25 cellular contexts compared by ENCODE assay signal in the genomic region with DNA sequence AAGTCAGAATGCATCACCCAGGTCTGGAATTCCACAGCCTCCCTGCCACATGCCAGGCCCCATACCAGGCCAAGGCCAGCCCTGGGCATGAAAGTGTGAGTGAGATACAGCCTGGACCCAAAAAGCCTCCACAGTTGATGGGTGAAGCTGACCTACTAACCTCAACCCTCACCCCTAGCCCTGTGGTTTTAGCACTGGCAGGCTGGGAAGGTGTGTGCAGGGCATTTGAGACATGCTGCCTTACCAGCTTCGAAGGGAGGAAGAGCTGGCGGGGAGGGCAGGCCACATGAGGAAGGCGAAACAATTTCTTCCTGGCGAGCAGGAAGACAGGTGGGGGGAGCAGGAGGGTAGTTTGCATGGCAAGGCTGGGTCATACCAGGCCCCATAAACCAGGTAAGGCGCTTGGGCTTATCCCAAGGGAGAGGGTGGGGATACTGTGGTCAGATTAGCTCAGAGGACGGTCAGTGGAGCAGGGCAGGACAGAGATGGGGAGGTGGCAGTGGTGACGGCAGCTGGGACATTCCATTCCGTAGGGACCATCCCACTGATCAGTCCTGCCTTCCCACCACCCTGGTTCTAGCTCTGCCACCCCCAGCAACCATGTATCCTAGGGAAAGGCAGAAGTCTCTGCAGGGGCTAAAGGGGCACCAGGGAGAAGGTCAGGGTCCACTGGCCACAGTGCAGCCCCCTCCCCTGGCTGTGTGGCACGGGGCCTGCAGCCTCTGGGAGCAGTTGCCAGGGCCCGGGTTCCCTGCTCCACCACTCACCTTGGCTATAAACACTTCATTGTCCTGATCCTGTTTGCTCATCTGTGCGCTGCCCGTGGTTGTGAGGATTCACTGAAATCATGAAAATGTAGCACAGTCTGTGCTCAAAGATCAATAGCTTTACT.
"Had no signal": no experiment of that assay in that cellular context is flagged by ENCODE, and none has a peak within 500 bp of the region (broad histone marks: within the 10 kb centered on the region; RNA-seq: fewer than 3 reads in every experiment).

No MANE protein-coding gene starts in this region.

- DNase-seq: activated CD4-positive, alpha-beta T cell treated with anti-CD3 and anti-CD28 coated beads for 1 hour; activated CD8-positive, alpha-beta memory T cell treated with anti-CD3 and anti-CD28 coated beads for 24 hours; activated effector memory CD4-positive, alpha-beta T cell treated with anti-CD3 and anti-CD28 coated beads, Interleukin-2, amount 50 U/mL, for 16 hours; activated naive CD4-positive, alpha-beta T cell treated with anti-CD3 and anti-CD28 coated beads, Interleukin-2, amount 50 U/mL, for 16 hours; activated T-cell treated with anti-CD3 and anti-CD28 coated beads, Interleukin-2, amount 50 U/mL, for 72 hours; aorta; brain microvascular endothelial cell; central memory CD4-positive, alpha-beta T cell; colonic mucosa; erythroblast; foreskin melanocyte; hypothalamus; kidney; nephron progenitor cell; occipital lobe; right cardiac atrium; stimulated activated CD4-positive, alpha-beta T cell treated with anti-CD3 and anti-CD28 coated beads, Interleukin-4, amount 100 ng/mL, for 4 hours; stimulated activated naive B cell treated with anti-CD40 and anti-IgM and Interleukin-4, amounts not matched to agents 10 μg/mL and 1 μg/mL and 100 μg/mL, for 72 hours; thyroid gland; uterus had no signal

- H3K36me3 Mint-ChIP-seq: stimulated activated naive B cell treated with anti-CD40 and anti-IgM and Interleukin-4, amounts not matched to agents 10 μg/mL and 1 μg/mL and 100 μg/mL, for 72 hours had no signal

- H3K36me3 ChIP-seq: brain microvascular endothelial cell, colonic mucosa, prostate gland, thyroid gland, uterus had no signal

- H3K4me2 ChIP-seq: smooth muscle cell had no signal

- H3K9me3 ChIP-seq: colonic mucosa, prostate gland, thyroid gland, uterus had no signal

- H3K4me1 ChIP-seq: colonic mucosa, prostate gland, thyroid gland, uterus had no signal

- ATAC-seq: activated T-cell treated with anti-CD3 and anti-CD28 coated beads, Interleukin-2, amount 50 U/mL, for 72 hours; left lobe of liver; right cardiac atrium; stimulated activated naive B cell treated with anti-CD40 and anti-IgM and Interleukin-4, amounts not matched to agents 10 μg/mL and 1 μg/mL and 100 μg/mL, for 72 hours had no signal

- H3K27ac Mint-ChIP-seq: activated T-cell treated with anti-CD3 and anti-CD28 coated beads, Interleukin-2, amount 50 U/mL, for 72 hours; nephron progenitor cell; stimulated activated naive B cell treated with anti-CD40 and anti-IgM and Interleukin-4, amounts not matched to agents 10 μg/mL and 1 μg/mL and 100 μg/mL, for 72 hours had no signal

- H3K4me3 ChIP-seq: colonic mucosa, lung, prostate gland, smooth muscle cell, thyroid gland, uterus had no signal

- H3K9me3 Mint-ChIP-seq: activated T-cell treated with anti-CD3 and anti-CD28 coated beads, Interleukin-2, amount 50 U/mL, for 72 hours; nephron progenitor cell; stimulated activated naive B cell treated with anti-CD40 and anti-IgM and Interleukin-4, amounts not matched to agents 10 μg/mL and 1 μg/mL and 100 μg/mL, for 72 hours had no signal

- H3K27me3 ChIP-seq: brain microvascular endothelial cell, colonic mucosa, thyroid gland, uterus had no signal

- H3K27ac ChIP-seq: brain microvascular endothelial cell, colonic mucosa, prostate gland, thyroid gland, uterus, VCaP had no signal

- H3K4me3 Mint-ChIP-seq: activated T-cell treated with anti-CD3 and anti-CD28 coated beads, Interleukin-2, amount 50 U/mL, for 72 hours; nephron progenitor cell; stimulated activated naive B cell treated with anti-CD40 and anti-IgM and Interleukin-4, amounts not matched to agents 10 μg/mL and 1 μg/mL and 100 μg/mL, for 72 hours had no signal
